24 cellular contexts compared by ENCODE assay signal in the genomic region with DNA sequence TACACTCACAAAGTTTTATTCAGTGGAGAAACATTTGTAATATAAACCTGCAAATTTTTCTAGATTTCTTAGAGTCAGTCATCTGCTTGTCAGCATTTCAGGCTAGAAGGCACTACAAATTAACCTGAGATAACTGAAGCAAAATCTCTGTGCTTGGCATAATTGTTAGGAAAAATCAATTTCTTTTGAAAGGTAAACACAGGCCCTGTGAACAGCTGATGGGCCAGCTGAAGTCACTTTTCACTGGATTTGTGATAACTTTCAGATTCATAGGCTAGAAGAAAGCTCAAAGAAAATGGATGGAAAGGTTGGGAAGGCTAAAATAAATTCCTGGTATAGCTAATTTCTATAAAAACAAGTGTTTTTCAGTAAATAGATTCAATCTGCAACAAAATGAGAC. TPM values are rescaled to one million over a fixed set of nuclear protein-coding genes. Genes with fewer than 3 reads are reported as not detected.
"Had no signal": no experiment of that assay in that cellular context is flagged by ENCODE, and none has a peak within 500 bp of the region (broad histone marks: within the 10 kb centered on the region; RNA-seq: fewer than 3 reads in every experiment).

No MANE protein-coding gene starts in this region.

- ATAC-seq: Panc1, PC-3 had no signal

- H3K9me2 ChIP-seq: SK-N-SH had no signal

- FAIRE-seq: HTR-8/SVneo had no signal

- H3K9me3 ChIP-seq: SK-N-SH had no signal

- H3K36me3 ChIP-seq: MG63 had no signal

- H3K4me2 ChIP-seq: SK-N-SH had no signal

- H3K27ac ChIP-seq: HL-60, RWPE1 had no signal

- DNase-seq: KBM-7, MG63, NCI-H1092, NCI-H1105 treated with DMSO at 0.1 percent for 48 hours, NCI-H1417 treated with DMSO at 0.1 percent for 48 hours, NCI-H146, NCI-H1694 treated with DMSO at 0.1 percent for 48 hours, NCI-H1930, NCI-H2081, NCI-H2107, NCI-H2227 treated with DMSO at 0.1 percent for 48 hours, NCI-H524, NCI-H526 treated with DMSO at 0.1 percent for 48 hours, NCI-H748 treated with DMSO at 0.1 percent for 48 hours, PC-3, SHP77, SK-N-SH had no signal

- H3K4me3 ChIP-seq: MG63 had no signal

- H3K9ac ChIP-seq: SK-N-SH had no signal

RNA-seq across cellular contexts. Expression of gene SLC6A2, which starts 34.0 kb away (rescaled TPM):
- total RNA-seq: LHCN-M2, NCI-H460, PC-3, SK-MEL-5 had no signal

RNA-seq across cellular contexts. Expression of gene CAPNS2, which starts 55.3 kb away (rescaled TPM):
- total RNA-seq: LHCN-M2, NCI-H460 had no signal
